1 cellular context compared by ENCODE assay signal in the genomic region with DNA sequence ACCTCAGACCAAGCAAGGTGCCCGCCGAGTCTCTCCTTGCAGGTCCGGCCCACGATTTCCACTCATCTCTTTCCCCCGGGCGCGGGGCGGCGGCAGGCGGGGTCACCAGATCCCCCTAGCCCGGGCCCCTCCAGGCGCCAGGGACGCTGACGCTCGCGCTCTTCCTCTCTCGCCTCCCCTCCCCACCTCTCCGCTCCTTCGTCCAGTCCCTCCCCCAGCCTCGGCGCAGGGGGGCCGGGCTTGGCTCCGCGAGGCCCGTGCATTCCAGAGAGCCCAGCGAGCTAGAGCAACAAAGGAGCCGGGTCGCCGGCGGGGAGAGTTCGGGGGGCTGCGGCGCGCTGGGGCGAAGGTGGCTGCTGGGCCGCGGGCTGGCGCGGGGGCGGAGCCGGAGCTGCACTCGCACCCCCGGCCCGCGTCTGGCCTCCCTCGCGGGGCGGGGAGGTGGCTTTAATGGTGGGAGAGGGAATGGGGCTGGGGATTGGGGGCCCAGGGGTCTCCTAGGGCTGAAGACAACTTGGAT.
TF ChIP-seq lines count a peak whose summit lies in the region.

A gene (plus strand): TSS at position 262 of the 520 bp plus-strand sequence. CDS start 519 bp downstream, outside the sequence.

TF ChIP-seq in WTC11, 78 proteins besides CTCF, POLR2A, EP300 and RAD21 (continued from another document):
- TF ChIP-seq, protein P1, sequence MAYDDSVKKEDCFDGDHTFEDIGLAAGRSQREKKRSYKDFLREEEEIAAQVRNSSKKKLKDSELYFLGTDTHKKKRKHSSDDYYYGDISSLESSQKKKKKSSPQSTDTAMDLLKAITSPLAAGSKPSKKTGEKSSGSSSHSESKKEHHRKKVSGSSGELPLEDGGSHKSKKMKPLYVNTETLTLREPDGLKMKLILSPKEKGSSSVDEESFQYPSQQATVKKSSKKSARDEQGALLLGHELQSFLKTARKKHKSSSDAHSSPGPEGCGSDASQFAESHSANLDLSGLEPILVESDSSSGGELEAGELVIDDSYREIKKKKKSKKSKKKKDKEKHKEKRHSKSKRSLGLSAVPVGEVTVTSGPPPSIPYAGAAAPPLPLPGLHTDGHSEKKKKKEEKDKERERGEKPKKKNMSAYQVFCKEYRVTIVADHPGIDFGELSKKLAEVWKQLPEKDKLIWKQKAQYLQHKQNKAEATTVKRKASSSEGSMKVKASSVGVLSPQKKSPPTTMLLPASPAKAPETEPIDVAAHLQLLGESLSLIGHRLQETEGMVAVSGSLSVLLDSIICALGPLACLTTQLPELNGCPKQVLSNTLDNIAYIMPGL (CRISPR knock-in tag; IDR thresholded peaks at IDR 0.05): peak; percentile 82
- TF ChIP-seq NFYB (CRISPR knock-in tag; conservative IDR thresholded peaks at IDR 0.05; ENCODE audit: low read depth): no peak
- TF ChIP-seq ZNF416 (CRISPR knock-in tag; IDR thresholded peaks at IDR 0.05): no peak
TF ChIP-seq in WTC11: peak in this region for 26.
